ENCODE assay signal across 8 cellular contexts in the genomic region with DNA sequence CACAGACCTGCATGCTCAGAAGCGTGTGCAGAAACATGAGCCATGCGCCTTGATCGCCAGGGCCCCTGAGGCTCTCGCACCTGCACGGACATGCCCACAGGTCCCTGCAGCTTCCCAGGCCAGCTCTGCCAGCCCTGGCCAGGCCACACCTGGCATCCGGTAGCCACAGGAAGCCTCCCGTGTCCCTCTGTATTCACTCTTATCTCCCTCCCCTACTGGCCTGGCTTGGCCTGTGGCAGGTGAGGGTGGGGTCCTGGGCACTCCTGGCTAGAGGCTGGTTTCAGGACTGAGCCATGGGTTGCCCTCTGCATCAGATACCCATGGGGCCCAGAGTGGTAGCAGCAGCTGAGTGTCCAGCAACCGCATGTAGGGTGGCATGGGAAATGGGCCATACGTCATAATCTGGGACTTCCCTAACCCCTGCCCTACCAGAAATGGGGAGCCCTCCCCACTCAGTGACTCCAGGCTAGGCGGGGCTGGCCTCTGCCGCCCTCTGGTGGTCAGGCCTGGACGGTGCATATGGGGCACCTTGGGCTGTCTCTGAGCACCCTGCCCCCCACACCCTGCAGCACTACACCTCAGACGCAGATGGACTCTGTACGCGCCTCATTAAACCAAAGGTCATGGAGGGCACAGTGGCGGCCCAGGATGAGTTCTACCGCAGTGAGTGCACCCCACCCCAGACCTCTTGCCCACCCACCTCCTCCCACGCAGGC. TPM values are rescaled to one million over a fixed set of nuclear protein-coding genes. Genes with fewer than 3 reads are reported as not detected.
DNase-seq lines count a peak whose midpoint lies in the region; TF ChIP-seq lines count a peak whose summit lies in the region.

No MANE protein-coding gene starts in this region.

- H3K4me3 ChIP-seq in GM12864 (ENCODE audit: low read depth, low read length) = no peak overlapping the region

- no peaks in the 10 kb centered on the region; the same call in 1 of the 2 replicates for H3K4me1 Mint-ChIP-seq in HFFc6 (ENCODE audit: low read depth)

- no peak for DNase-seq in GM12864 (ENCODE audit: low read depth)
- peak; percentile 53 for DNase-seq in HFFc6
- DNase-seq in NCI-H2171 (lab: John Stamatoyannopoulos, UW) = peak; percentile 36
- DNase-seq in activated CD4-positive, alpha-beta T cell treated with anti-CD3 and anti-CD28 coated beads for 24 hours (ENCODE audit: low read depth in 2 of 2) = peak; percentile 79 to 80
- peak; percentile 59 for DNase-seq in cerebellum (ENCODE audit: low spot score)
- DNase-seq in left kidney (ENCODE audit: low read depth, low spot score) = peak; percentile 76
- peak in 2 of 3 experiments; percentile 73 to 80 for DNase-seq in stimulated activated CD4-positive, alpha-beta T cell treated with anti-CD3 and anti-CD28 coated beads, TNF-alpha, amount 100 ng/mL, for 4 hours (ENCODE audit: low read depth in 3 of 3)
- DNase-seq in putamen (ENCODE audit: low spot score) = no peak

- H3K27ac Mint-ChIP-seq in HFFc6 = no peak overlapping the region; the same call in 1 of the 2 replicates

- peak; percentile 99 for TF ChIP-seq CTCF in GM12864 (IDR thresholded peaks at IDR 0.05; ENCODE audit: low read depth, low read length, missing control alignments)
- TF ChIP-seq CTCF in HFFc6 (IDR thresholded peaks at IDR 0.05) = peak; percentile 98

- H3K27me3 Mint-ChIP-seq in HFFc6 (ENCODE audit: insufficient read depth) = no peaks in the 10 kb centered on the region; the same call in 1 of the 2 replicates

- H3K9me3 Mint-ChIP-seq in HFFc6 = no peaks in the 10 kb centered on the region

- peaks cover 7% of the 10 kb centered on the region for H3K36me3 Mint-ChIP-seq in HFFc6 (ENCODE audit: low read depth)

- no peak overlapping the region for H3K4me3 Mint-ChIP-seq in HFFc6

RNA-seq across cellular contexts. Expression of a gene that starts 12.6 kb away (rescaled TPM):
- not detected for total RNA-seq in HFFc6 (2021; fragmentation: NEBNext Ultra II Directional; extraction: Animal tissue kit (Norgen Biotek cat#: 25700))
- 0.09 TPM for total RNA-seq in cerebellum

RNA-seq across cellular contexts. Expression of a gene that starts 18.1 kb away (rescaled TPM):
- 10 to 100 TPM; 48.8 to 59.0 (median 53.3) TPM for total RNA-seq in HFFc6 (2021; fragmentation: NEBNext Ultra II Directional; extraction: Animal tissue kit (Norgen Biotek cat#: 25700))
- total RNA-seq in cerebellum = 21.9 TPM

RNA-seq across cellular contexts. Expression of a gene that starts 26.4 kb away (rescaled TPM):
- total RNA-seq in HFFc6 (2021; fragmentation: NEBNext Ultra II Directional; extraction: Animal tissue kit (Norgen Biotek cat#: 25700)) = under 1 TPM in 1 of 6 experiments, not detected in 5; 0.09 TPM
- 1.00 TPM for total RNA-seq in cerebellum

RNA-seq across cellular contexts. Expression of a gene that starts 43.0 kb away (rescaled TPM):
- total RNA-seq in HFFc6 (2021; fragmentation: NEBNext Ultra II Directional; extraction: Animal tissue kit (Norgen Biotek cat#: 25700)) = 10 to 100 TPM; 12.5 to 18.9 (median 16.1) TPM
- 38.7 TPM for total RNA-seq in cerebellum

RNA-seq across cellular contexts. Expression of a gene that starts 51.4 kb away (rescaled TPM):
- total RNA-seq in HFFc6 (2021; fragmentation: NEBNext Ultra II Directional; extraction: Animal tissue kit (Norgen Biotek cat#: 25700)) = not detected
- not detected for total RNA-seq in cerebellum

Comparison
In these comparisons a context has a peak if more than half of its experiments do, and no peak if none do; other contexts are left out.
1. DNase-seq: peak in HFFc6 (single experiment), NCI-H2171 (single experiment), activated CD4-positive, alpha-beta T cell treated with anti-CD3 and anti-CD28 coated beads for 24 hours (2 of 2), cerebellum (single experiment), left kidney (single experiment) and stimulated activated CD4-positive, alpha-beta T cell treated with anti-CD3 and anti-CD28 coated beads, TNF-alpha, amount 100 ng/mL, for 4 hours (2 of 3); none in GM12864 (single experiment) and putamen (single experiment).